ENCODE assay signal across 20 cellular contexts in the genomic region with DNA sequence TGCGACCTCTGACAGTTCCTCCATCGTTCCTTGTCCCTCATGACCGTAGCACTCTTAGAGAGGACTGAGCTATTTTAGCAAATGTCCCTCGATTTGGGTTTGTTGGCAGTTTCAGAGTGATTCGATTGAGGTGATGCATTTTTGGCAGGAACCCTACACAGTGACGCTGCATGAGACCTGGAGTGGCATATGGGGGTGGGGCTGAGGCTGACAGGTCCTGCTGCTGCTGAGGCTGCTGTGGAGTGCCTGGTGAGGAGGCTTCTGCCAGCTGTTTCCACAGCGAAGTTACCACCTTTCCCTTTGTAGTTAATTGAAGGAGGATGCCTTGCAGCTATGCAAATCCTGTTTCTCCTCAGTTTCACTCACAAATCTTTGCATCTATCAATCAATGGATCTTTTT. TPM values are rescaled to one million over a fixed set of nuclear protein-coding genes. Genes with fewer than 3 reads are reported as not detected.
DNase-seq lines count a peak whose midpoint lies in the region; ATAC-seq and TF ChIP-seq lines count a peak whose summit lies in the region.
"Had no signal": no experiment of that assay in that cellular context is flagged by ENCODE, and none has a peak within 500 bp of the region (broad histone marks: within the 10 kb centered on the region; RNA-seq: fewer than 3 reads in every experiment).

No MANE protein-coding gene starts in this region.

- H3K4me2 ChIP-seq in GM23338, result no peak overlapping the region

- no peaks in the 10 kb centered on the region for H3K9me3 ChIP-seq in left ventricle myocardium inferior (replicated peaks)
- H3K9me3 ChIP-seq: vagina had no signal

- intact Hi-C loops in left ventricle myocardium inferior (cut with micrococcal nuclease), result loop anchor here (5.0 kb wide), 1 partner anchor 454 kb away; no protein-coding TSS in a partner anchor

- no peaks in the 10 kb centered on the region for H3F3A ChIP-seq in GM23338 (replicated peaks; ENCODE audit: low read depth)

- no peak overlapping the region for H3K27ac ChIP-seq in GM23338 (ENCODE audit: low read depth)
- H3K27ac ChIP-seq in RWPE1, result peak overlapping the region; percentile 35; the same call in 1 of the 2 replicates
- H3K27ac ChIP-seq in left ventricle myocardium inferior (replicated peaks), result no peak overlapping the region
- H3K27ac ChIP-seq: vagina had no signal

- H2AFZ ChIP-seq in GM23338, result no peak overlapping the region

- H3K36me3 ChIP-seq in GM23338 (ENCODE audit: insufficient read depth) (no peaks in the 10 kb centered on the region), left ventricle myocardium inferior (peaks cover 50% of the 10 kb centered on the region)

- peaks cover 16% of the 10 kb centered on the region; the same call in 2 of the 3 replicates for H3K36me3 Mint-ChIP-seq in GM23338 (ENCODE audit: low read depth)
- H3K36me3 Mint-ChIP-seq in nephron (ENCODE audit: low read depth), result peaks cover 45% of the 10 kb centered on the region
- H3K36me3 Mint-ChIP-seq: CD14-positive monocyte, natural killer cell had no signal

- no peaks in the 10 kb centered on the region for H3K79me2 ChIP-seq in GM23338 (replicated peaks; ENCODE audit: insufficient read depth)

- DNase-seq in GM23338 (ENCODE audit: low spot score) (no peak), NCI-H2171 treated with DMSO at 0.1 percent for 48 hours (lab: John Stamatoyannopoulos, UW) (peak; percentile 68), RWPE1 (ENCODE audit: low spot score) (no peak), KBM-7 (no peak), left ventricle myocardium inferior (no peak)
- DNase-seq: activated CD4-positive, CD25-positive, alpha-beta regulatory T cell treated with anti-CD3 and anti-CD28 coated beads, Interleukin-2, amount 50 U/mL, for 72 hours; activated CD8-positive, alpha-beta T cell treated with anti-CD3 and anti-CD28 coated beads for 36 hours; activated gamma-delta T cell; activated T-cell treated with anti-CD3 and anti-CD28 coated beads for 4 hours; heart left ventricle; left colon; natural killer cell; NCI-H146; Right ventricle myocardium superior; SW 1271 had no signal

- H3K27me3 ChIP-seq in GM23338 (ENCODE audit: insufficient read depth) (no peaks in the 10 kb centered on the region), left ventricle myocardium inferior (ENCODE audit: low read depth) (no peaks in the 10 kb centered on the region)
- H3K27me3 ChIP-seq: heart left ventricle, vagina had no signal

- POLR2A ChIA-PET in RWPE1 (lab: Yijun Ruan, JAX; ENCODE audit: low non-redundant PET), result no interaction called here

- in situ Hi-C loops in KBM-7 (cut with MboI; ENCODE audit: low pct_unique_long_range_greater_than_20kb, low sequenced_read_pairs), result loop anchor here (10.0 to 25.0 kb wide), 2 partner anchors 256 to 447 kb away; no protein-coding TSS in a partner anchor

- H3K4me3 Mint-ChIP-seq in GM23338 (no peak overlapping the region), nephron (no peak overlapping the region)
- H3K4me3 Mint-ChIP-seq: activated CD8-positive, alpha-beta T cell treated with anti-CD3 and anti-CD28 coated beads for 36 hours; CD14-positive monocyte; natural killer cell had no signal

- H3K9me3 Mint-ChIP-seq in GM23338, result peaks cover 12% of the 10 kb centered on the region; the same call in 2 of the 3 replicates
- peaks cover 3% of the 10 kb centered on the region for H3K9me3 Mint-ChIP-seq in nephron
- H3K9me3 Mint-ChIP-seq: activated CD8-positive, alpha-beta T cell treated with anti-CD3 and anti-CD28 coated beads for 36 hours; natural killer cell had no signal

- H3K4me3 ChIP-seq in GM23338 (no peak overlapping the region), left ventricle myocardium inferior (no peak overlapping the region)
- H3K4me3 ChIP-seq: heart left ventricle, vagina had no signal

- no peaks in the 10 kb centered on the region for H4K20me1 ChIP-seq in GM23338 (replicated peaks; ENCODE audit: insufficient read depth)

- CTCF ChIA-PET in RWPE1 (lab: Yijun Ruan, JAX), result interaction anchor here (0.5 to 2.0 kb wide), 9 partner anchors 12 to 1007 kb away, joined by 3 to 21 read pairs (median 3); no protein-coding TSS in a partner anchor

- ATAC-seq in GM23338 (peak; percentile 28), HG03025 (IDR thresholded peaks at IDR 0.05; ENCODE audit: low FRiP score, unreplicated experiment) (no peak), HG03280 (IDR thresholded peaks at IDR 0.05; ENCODE audit: unreplicated experiment) (no peak)

- peaks cover 16% of the 10 kb centered on the region for H3K4me1 Mint-ChIP-seq in GM23338
- peaks cover 32% of the 10 kb centered on the region for H3K4me1 Mint-ChIP-seq in nephron

- TF ChIP-seq CTCF in GM23338 (conservative IDR thresholded peaks at IDR 0.05; ENCODE audit: low read depth in 2 of 2) (no peak), RWPE1 (conservative IDR thresholded peaks at IDR 0.05; ENCODE audit: low read depth) (no peak), nephron (IDR thresholded peaks at IDR 0.05; ENCODE audit: unreplicated experiment in 3 of 3) (no peak), left ventricle myocardium inferior (IDR thresholded peaks at IDR 0.05; ENCODE audit: borderline replicate concordance) (no peak)

- H3K4me1 ChIP-seq in GM23338 (ENCODE audit: insufficient read depth), result no peaks in the 10 kb centered on the region
- peaks cover 33% of the 10 kb centered on the region for H3K4me1 ChIP-seq in left ventricle myocardium inferior

- no peaks in the 10 kb centered on the region for H3K9me2 ChIP-seq in GM23338 (ENCODE audit: insufficient read depth)

- H3K27me3 Mint-ChIP-seq in GM23338 (ENCODE audit: insufficient read depth, low read depth, poor library complexity) (peaks cover 6% of the 10 kb centered on the region), nephron (ENCODE audit: low read depth) (no peaks in the 10 kb centered on the region)

- H3K27ac Mint-ChIP-seq in GM23338 (no peak overlapping the region), nephron (peak overlapping the region in 2 of 3 experiments; percentile 15 to 17)
- H3K27ac Mint-ChIP-seq: activated CD8-positive, alpha-beta T cell treated with anti-CD3 and anti-CD28 coated beads for 36 hours; CD14-positive monocyte; natural killer cell had no signal

TF ChIP-seq in GM23338, 12 proteins besides CTCF, POLR2A, EP300 and RAD21 (continues in another document):
- TF ChIP-seq, protein P1, sequence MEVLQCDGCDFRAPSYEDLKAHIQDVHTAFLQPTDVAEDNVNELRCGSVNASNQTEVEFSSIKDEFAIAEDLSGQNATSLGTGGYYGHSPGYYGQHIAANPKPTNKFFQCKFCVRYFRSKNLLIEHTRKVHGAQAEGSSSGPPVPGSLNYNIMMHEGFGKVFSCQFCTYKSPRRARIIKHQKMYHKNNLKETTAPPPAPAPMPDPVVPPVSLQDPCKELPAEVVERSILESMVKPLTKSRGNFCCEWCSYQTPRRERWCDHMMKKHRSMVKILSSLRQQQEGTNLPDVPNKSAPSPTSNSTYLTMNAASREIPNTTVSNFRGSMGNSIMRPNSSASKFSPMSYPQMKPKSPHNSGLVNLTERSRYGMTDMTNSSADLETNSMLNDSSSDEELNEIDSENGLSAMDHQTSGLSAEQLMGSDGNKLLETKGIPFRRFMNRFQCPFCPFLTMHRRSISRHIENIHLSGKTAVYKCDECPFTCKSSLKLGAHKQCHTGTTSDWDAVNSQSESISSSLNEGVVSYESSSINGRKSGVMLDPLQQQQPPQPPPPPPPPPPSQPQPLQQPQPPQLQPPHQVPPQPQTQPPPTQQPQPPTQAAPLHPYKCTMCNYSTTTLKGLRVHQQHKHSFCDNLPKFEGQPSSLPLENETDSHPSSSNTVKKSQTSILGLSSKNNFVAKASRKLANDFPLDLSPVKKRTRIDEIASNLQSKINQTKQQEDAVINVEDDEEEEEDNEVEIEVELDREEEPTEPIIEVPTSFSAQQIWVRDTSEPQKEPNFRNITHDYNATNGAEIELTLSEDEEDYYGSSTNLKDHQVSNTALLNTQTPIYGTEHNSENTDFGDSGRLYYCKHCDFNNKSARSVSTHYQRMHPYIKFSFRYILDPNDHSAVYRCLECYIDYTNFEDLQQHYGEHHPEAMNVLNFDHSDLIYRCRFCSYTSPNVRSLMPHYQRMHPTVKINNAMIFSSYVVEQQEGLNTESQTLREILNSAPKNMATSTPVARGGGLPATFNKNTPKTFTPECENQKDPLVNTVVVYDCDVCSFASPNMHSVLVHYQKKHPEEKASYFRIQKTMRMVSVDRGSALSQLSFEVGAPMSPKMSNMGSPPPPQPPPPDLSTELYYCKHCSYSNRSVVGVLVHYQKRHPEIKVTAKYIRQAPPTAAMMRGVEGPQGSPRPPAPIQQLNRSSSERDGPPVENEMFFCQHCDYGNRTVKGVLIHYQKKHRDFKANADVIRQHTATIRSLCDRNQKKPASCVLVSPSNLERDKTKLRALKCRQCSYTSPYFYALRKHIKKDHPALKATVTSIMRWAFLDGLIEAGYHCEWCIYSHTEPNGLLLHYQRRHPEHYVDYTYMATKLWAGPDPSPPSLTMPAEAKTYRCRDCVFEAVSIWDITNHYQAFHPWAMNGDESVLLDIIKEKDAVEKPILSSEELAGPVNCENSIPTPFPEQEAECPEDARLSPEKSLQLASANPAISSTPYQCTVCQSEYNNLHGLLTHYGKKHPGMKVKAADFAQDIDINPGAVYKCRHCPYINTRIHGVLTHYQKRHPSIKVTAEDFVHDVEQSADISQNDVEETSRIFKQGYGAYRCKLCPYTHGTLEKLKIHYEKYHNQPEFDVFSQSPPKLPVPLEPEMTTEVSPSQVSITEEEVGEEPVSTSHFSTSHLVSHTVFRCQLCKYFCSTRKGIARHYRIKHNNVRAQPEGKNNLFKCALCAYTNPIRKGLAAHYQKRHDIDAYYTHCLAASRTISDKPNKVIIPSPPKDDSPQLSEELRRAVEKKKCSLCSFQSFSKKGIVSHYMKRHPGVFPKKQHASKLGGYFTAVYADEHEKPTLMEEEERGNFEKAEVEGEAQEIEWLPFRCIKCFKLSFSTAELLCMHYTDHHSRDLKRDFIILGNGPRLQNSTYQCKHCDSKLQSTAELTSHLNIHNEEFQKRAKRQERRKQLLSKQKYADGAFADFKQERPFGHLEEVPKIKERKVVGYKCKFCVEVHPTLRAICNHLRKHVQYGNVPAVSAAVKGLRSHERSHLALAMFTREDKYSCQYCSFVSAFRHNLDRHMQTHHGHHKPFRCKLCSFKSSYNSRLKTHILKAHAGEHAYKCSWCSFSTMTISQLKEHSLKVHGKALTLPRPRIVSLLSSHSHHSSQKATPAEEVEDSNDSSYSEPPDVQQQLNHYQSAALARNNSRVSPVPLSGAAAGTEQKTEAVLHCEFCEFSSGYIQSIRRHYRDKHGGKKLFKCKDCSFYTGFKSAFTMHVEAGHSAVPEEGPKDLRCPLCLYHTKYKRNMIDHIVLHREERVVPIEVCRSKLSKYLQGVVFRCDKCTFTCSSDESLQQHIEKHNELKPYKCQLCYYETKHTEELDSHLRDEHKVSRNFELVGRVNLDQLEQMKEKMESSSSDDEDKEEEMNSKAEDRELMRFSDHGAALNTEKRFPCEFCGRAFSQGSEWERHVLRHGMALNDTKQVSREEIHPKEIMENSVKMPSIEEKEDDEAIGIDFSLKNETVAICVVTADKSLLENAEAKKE (CRISPR knock-in tag; IDR thresholded peaks at IDR 0.05), result no peak
- TF ChIP-seq POLR2AphosphoS5 (IDR thresholded peaks at IDR 0.05; ENCODE audit: low read depth) (no peak), CREB1 (CRISPR knock-in tag; IDR thresholded peaks at IDR 0.05; ENCODE audit: low read depth) (no peak), EZH2phosphoT487 (IDR thresholded peaks at IDR 0.05; ENCODE audit: unreplicated experiment) (no peak)

RNA-seq across cellular contexts. Expression of a gene that starts 19.8 kb away (rescaled TPM):
- total RNA-seq in GM23338 (2014; rRNA removed; shearing (Covaris generic)), result 1.7 and 1.8 TPM in 2 replicates
- 0.78 and 1.2 TPM in 2 replicates for polyA plus RNA-seq in GM23338 (2016; fragmentation: Nextera tagmentation; extraction: Ambion mirVana)
- 25.2 TPM for total RNA-seq in left ventricle myocardium inferior
